ENCODE assay signal across 1 cellular context in genomic region chr10:74039561-74040145, GRCh38.
TF ChIP-seq lines count a peak whose summit lies in the region.

No MANE protein-coding gene starts in this region.

TF ChIP-seq in K562, 482 proteins besides CTCF, POLR2A, EP300 and RAD21 (continued from another document):
- TF ChIP-seq ZFP91 (CRISPR knock-in tag; IDR thresholded peaks at IDR 0.05) = no peak
- no peak for TF ChIP-seq ZNF140 (CRISPR knock-in tag; IDR thresholded peaks at IDR 0.05)
- no peak for TF ChIP-seq ZBTB17 (CRISPR knock-in tag; IDR thresholded peaks at IDR 0.05)
- TF ChIP-seq TAL1 (IDR thresholded peaks at IDR 0.05) = 0 out of 2 replicates have a peak, but pooled peaks have one; percentile 17
- peak; percentile 83 for TF ChIP-seq NFIC (IDR thresholded peaks at IDR 0.05)
- 0 out of 2 replicates have a peak, but pooled peaks have one; percentile 23 for TF ChIP-seq SMARCA4 (IDR thresholded peaks at IDR 0.05)
- peak in 1 of 2 experiments; percentile 37; a peak in 1 of 4 replicates for TF ChIP-seq MAZ (CRISPR knock-in tag; conservative IDR thresholded peaks at IDR 0.05 in 1 of 2, IDR thresholded peaks at IDR 0.05 in 1 of 2)
- no peak for TF ChIP-seq XRCC3 (IDR thresholded peaks at IDR 0.05)
- no peak for TF ChIP-seq ZNF197 (CRISPR knock-in tag; IDR thresholded peaks at IDR 0.05; ENCODE audit: low read depth)
- TF ChIP-seq RBFOX2 (IDR thresholded peaks at IDR 0.05; ENCODE audit: low read depth, low read length) = no peak
- peak; percentile 92 for TF ChIP-seq MEF2A (IDR thresholded peaks at IDR 0.05; ENCODE audit: control insufficient read depth, low read depth, low read length)
- TF ChIP-seq AFF4 (CRISPR knock-in tag; IDR thresholded peaks at IDR 0.05) = no peak
- peak; percentile 49 for TF ChIP-seq TCF3 (CRISPR knock-in tag; IDR thresholded peaks at IDR 0.05)
- TF ChIP-seq ZBTB5 (IDR thresholded peaks at IDR 0.05) = no peak
- TF ChIP-seq CEBPB (tag; IDR thresholded peaks at IDR 0.05) = 0 out of 2 replicates have a peak, but pooled peaks have one; percentile 25
- no peak for TF ChIP-seq CSDE1 (IDR thresholded peaks at IDR 0.05)
- TF ChIP-seq ARID1B (IDR thresholded peaks at IDR 0.05) = peak; percentile 54; the same call in 1 of the 2 replicates
- TF ChIP-seq JUNB (CRISPR knock-in tag; conservative IDR thresholded peaks at IDR 0.05) = no peak
- peak in 1 of 2 experiments; percentile 62 for TF ChIP-seq AFF1 (IDR thresholded peaks at IDR 0.05; ENCODE audit: low read depth in 1 of 2, partially characterized antibody in 2 of 2)
- no peak for TF ChIP-seq TARDBP (IDR thresholded peaks at IDR 0.05)
- TF ChIP-seq POLR2B (IDR thresholded peaks at IDR 0.05; ENCODE audit: low read depth, partially characterized antibody) = no peak
- no peak for TF ChIP-seq ZNF324 (CRISPR knock-in tag; IDR thresholded peaks at IDR 0.05)
- TF ChIP-seq SPI1 (IDR thresholded peaks at IDR 0.05; ENCODE audit: borderline replicate concordance, low read depth, low read length) = peak; percentile 20; the same call in 1 of the 2 replicates
- no peak for TF ChIP-seq TEAD1 (CRISPR knock-in tag; IDR thresholded peaks at IDR 0.05)
- no peak for TF ChIP-seq IRF9 (tag; IDR thresholded peaks at IDR 0.05)
- TF ChIP-seq SUPT5H (IDR thresholded peaks at IDR 0.05) = peak; percentile 24; the same call in 1 of the 2 replicates
- no peak for TF ChIP-seq SOX6 (IDR thresholded peaks at IDR 0.05)
- no peak for TF ChIP-seq MAFF (IDR thresholded peaks at IDR 0.05; ENCODE audit: low read length)
- no peak for TF ChIP-seq CREB3L1 (IDR thresholded peaks at IDR 0.05; ENCODE audit: borderline replicate concordance, low read depth)
- TF ChIP-seq KDM1A (IDR thresholded peaks at IDR 0.05) = 0 out of 4 replicates have a peak, but pooled peaks of 1 of the 2 experiments have one; percentile 25
- no peak for TF ChIP-seq TOE1 (IDR thresholded peaks at IDR 0.05; ENCODE audit: borderline replicate concordance)
- no peak for TF ChIP-seq TOE1 (CRISPR knock-in tag; IDR thresholded peaks at IDR 0.05; ENCODE audit: borderline replicate concordance, low read depth)
- TF ChIP-seq ATF7 (IDR thresholded peaks at IDR 0.05) = no peak
- TF ChIP-seq SNAPC5 (CRISPR knock-in tag; IDR thresholded peaks at IDR 0.05) = no peak
- no peak for TF ChIP-seq KLF10 (CRISPR knock-in tag; IDR thresholded peaks at IDR 0.05)
- TF ChIP-seq ELF2 (CRISPR knock-in tag; IDR thresholded peaks at IDR 0.05) = no peak
- no peak for TF ChIP-seq HOXB6 (CRISPR knock-in tag; IDR thresholded peaks at IDR 0.05; ENCODE audit: borderline replicate concordance)
- TF ChIP-seq HDGF (IDR thresholded peaks at IDR 0.05) = no peak
